ENCODE assay signal across 21 cellular contexts in genomic region chr6:42264146-42264851, GRCh38.
"Had no signal": no experiment of that assay in that cellular context is flagged by ENCODE, and none has a peak within 500 bp of the region (broad histone marks: within the 10 kb centered on the region; RNA-seq: fewer than 3 reads in every experiment).

No MANE protein-coding gene starts in this region.

- DNase-seq: activated CD4-positive, alpha-beta T cell treated with anti-CD3 and anti-CD28 coated beads for 36 hours; activated CD8-positive, alpha-beta memory T cell treated with anti-CD3 and anti-CD28 coated beads, Interleukin-2, amount 50 U/mL, for 48 hours; activated CD8-positive, alpha-beta T cell treated with anti-CD3 and anti-CD28 coated beads, Interleukin-2, amount 10 ng/mL, durations not matched to agents 7 days and 5 days; activated naive CD4-positive, alpha-beta T cell treated with anti-CD3 and anti-CD28 coated beads, Interleukin-2, amount 50 U/mL, for 16 hours; activated naive CD8-positive, alpha-beta T cell treated with anti-CD3 and anti-CD28 coated beads, Interleukin-2, amount 10 ng/mL, durations not matched to agents 7 days and 5 days; activated T-cell treated with anti-CD3 and anti-CD28 coated beads, Interleukin-2, amount 50 U/mL, for 1 hour; adrenal gland; anterior cingulate cortex; KG1; NCI-H1048; NCI-H1417; NCI-H1930; NCI-H2171; NCI-H2227 treated with DMSO at 0.1 percent for 48 hours; NCI-H446 treated with DMSO at 0.1 percent for 48 hours; NCI-H524 treated with DMSO at 0.1 percent for 48 hours; NCI-H748 treated with DMSO at 0.1 percent for 48 hours; SJCRH30; SK-N-SH; T-helper 1 cell; WERI-Rb-1 had no signal

- H3K27ac ChIP-seq: SJCRH30, WERI-Rb-1 had no signal

- H3K4me1 ChIP-seq: adrenal gland, SJCRH30 had no signal

- H3K36me3 ChIP-seq: SJCRH30 had no signal

- H3K9ac ChIP-seq: SK-N-SH had no signal

- H3K4me3 ChIP-seq: adrenal gland, SJCRH30 had no signal

- H3K9me3 ChIP-seq: adrenal gland, SJCRH30, SK-N-SH had no signal

- H3K27me3 ChIP-seq: adrenal gland, SJCRH30 had no signal

- H3K4me2 ChIP-seq: SK-N-SH had no signal

- ATAC-seq: activated CD4-positive, alpha-beta T cell treated with anti-CD3 and anti-CD28 coated beads for 36 hours; activated CD8-positive, alpha-beta T cell treated with anti-CD3 and anti-CD28 coated beads, Interleukin-2, amount 10 ng/mL, durations not matched to agents 7 days and 5 days had no signal
